10 cellular contexts compared by ENCODE assay signal in genomic region chr4:173527103-173527876, GRCh38. TPM values are rescaled to one million over a fixed set of nuclear protein-coding genes. Genes with fewer than 3 reads are reported as not detected.
DNase-seq lines count a peak whose midpoint lies in the region; ATAC-seq and TF ChIP-seq lines count a peak whose summit lies in the region.
"Had no signal": no experiment of that assay in that cellular context is flagged by ENCODE, and none has a peak within 500 bp of the region (broad histone marks: within the 10 kb centered on the region; RNA-seq: fewer than 3 reads in every experiment).

No MANE protein-coding gene starts in this region.

- peaks cover 16% of the 10 kb centered on the region for H3K4me1 Mint-ChIP-seq in activated T-helper 1 cell treated with anti-CD3 and anti-CD28 coated beads, Interleukin-12 subunit alpha, Interleukin-12 subunit beta, Interleukin-2, Interleukin-4 antibody, amounts not matched to agents 30 ng/mL and 10 ng/mL and 1 ng/mL, durations not matched to agents 14 hours and 24 hours and 36 hours (ENCODE audit: low read depth)
- H3K4me1 Mint-ChIP-seq in stimulated activated naive CD8-positive, alpha-beta T cell treated with anti-CD3 and anti-CD28 coated beads, Interleukin-15, amount 100 ng/mL, for 72 hours, result peaks cover 68% of the 10 kb centered on the region

- ATAC-seq in SK-N-SH treated with all-trans-retinoic acid at 6 μM for 48 hours (no peak), GM18868 (IDR thresholded peaks at IDR 0.05; ENCODE audit: unreplicated experiment) (no peak)
- ATAC-seq in stimulated activated naive CD8-positive, alpha-beta T cell treated with anti-CD3 and anti-CD28 coated beads, Interleukin-15, amount 100 ng/mL, for 72 hours, result no peak

- peaks cover 10% of the 10 kb centered on the region; the same call in 1 of the 2 replicates for H4K20me1 ChIP-seq in SK-N-SH (ENCODE audit: insufficient read depth)
- no peaks in the 10 kb centered on the region for H4K20me1 ChIP-seq in hepatocyte (ENCODE audit: insufficient read depth, poor library complexity, severe bottlenecking)

- H3K9me2 ChIP-seq in SK-N-SH (no peaks in the 10 kb centered on the region), hepatocyte (replicated peaks; ENCODE audit: insufficient read depth) (no peaks in the 10 kb centered on the region)

- H3K27ac ChIP-seq in SK-N-SH (ENCODE audit: low read depth in 2 of 2, low read length in 1 of 2) (peak overlapping the region; percentile 99), hepatocyte (peak overlapping the region; percentile 92), substantia nigra (ENCODE audit: low read depth, low read length, poor library complexity, severe bottlenecking) (no peak overlapping the region)

- intact Hi-C loops in activated T-helper 1 cell treated with anti-CD3 and anti-CD28 coated beads, Interleukin-12 subunit alpha, Interleukin-12 subunit beta, Interleukin-2, Interleukin-4 antibody, amounts not matched to agents 30 ng/mL and 10 ng/mL and 1 ng/mL, durations not matched to agents 14 hours and 24 hours and 36 hours (cut with micrococcal nuclease), result no loop called here

- H3K4me1 ChIP-seq in SK-N-SH (ENCODE audit: control insufficient read depth in 1 of 2, insufficient read depth in 2 of 2, low read depth in 1 of 2, low read length in 1 of 2) (peaks cover 3 to 10% of the 10 kb centered on the region in 2 experiments; a peak in 3 of 4 replicates), hepatocyte (ENCODE audit: insufficient read depth) (no peaks in the 10 kb centered on the region)

- POLR2A ChIA-PET in SK-N-SH (lab: Yijun Ruan, JAX), result interaction anchor here (0.8 to 11.7 kb wide), 21 partner anchors 9 to 732 kb away, joined by 3 to 160 read pairs (median 6); partner anchors contain the start of gene HMGB2

- H2AFZ ChIP-seq in SK-N-SH (ENCODE audit: low read depth) (no peak overlapping the region), hepatocyte (peak overlapping the region; percentile 12)

- H3K27me3 Mint-ChIP-seq in activated T-helper 1 cell treated with anti-CD3 and anti-CD28 coated beads, Interleukin-12 subunit alpha, Interleukin-12 subunit beta, Interleukin-2, Interleukin-4 antibody, amounts not matched to agents 30 ng/mL and 10 ng/mL and 1 ng/mL, durations not matched to agents 14 hours and 24 hours and 36 hours (ENCODE audit: insufficient read depth), result peaks cover 79% of the 10 kb centered on the region
- peaks cover 98% of the 10 kb centered on the region for H3K27me3 Mint-ChIP-seq in stimulated activated naive CD8-positive, alpha-beta T cell treated with anti-CD3 and anti-CD28 coated beads, Interleukin-15, amount 100 ng/mL, for 72 hours

- H3K9me3 Mint-ChIP-seq in activated T-helper 1 cell treated with anti-CD3 and anti-CD28 coated beads, Interleukin-12 subunit alpha, Interleukin-12 subunit beta, Interleukin-2, Interleukin-4 antibody, amounts not matched to agents 30 ng/mL and 10 ng/mL and 1 ng/mL, durations not matched to agents 14 hours and 24 hours and 36 hours, result peaks cover 11% of the 10 kb centered on the region
- peaks cover 4 to 24% of the 10 kb centered on the region in 2 donors for H3K9me3 Mint-ChIP-seq in stimulated activated naive CD8-positive, alpha-beta T cell treated with anti-CD3 and anti-CD28 coated beads, Interleukin-15, amount 100 ng/mL, for 72 hours

- peak overlapping the region; percentile 61 to 92 for H3K4me3 ChIP-seq in SK-N-SH (ENCODE audit: low read depth in 2 of 2, low read length in 1 of 2)
- peak overlapping the region; percentile 41 for H3K4me3 ChIP-seq in hepatocyte

- H3K9ac ChIP-seq in SK-N-SH, result peak overlapping the region; percentile 95

- peak overlapping the region; percentile 52 for H3K27ac Mint-ChIP-seq in activated T-helper 1 cell treated with anti-CD3 and anti-CD28 coated beads, Interleukin-12 subunit alpha, Interleukin-12 subunit beta, Interleukin-2, Interleukin-4 antibody, amounts not matched to agents 30 ng/mL and 10 ng/mL and 1 ng/mL, durations not matched to agents 14 hours and 24 hours and 36 hours
- H3K27ac Mint-ChIP-seq in stimulated activated naive CD8-positive, alpha-beta T cell treated with anti-CD3 and anti-CD28 coated beads, Interleukin-15, amount 100 ng/mL, for 72 hours, result peak overlapping the region in 1 of 2 donors; percentile 1

- no peak for TF ChIP-seq CTCF in SK-N-SH (IDR thresholded peaks at IDR 0.05)
- TF ChIP-seq CTCF in hepatocyte (IDR thresholded peaks at IDR 0.05; ENCODE audit: poor library complexity), result no peak

- CTCF ChIA-PET in SK-N-SH (lab: Yijun Ruan, JAX), result interaction anchor here (1.0 to 2.6 kb wide), 6 partner anchors 9 to 483 kb away, joined by 3 to 20 read pairs (median 4); no protein-coding TSS in a partner anchor

- no peaks in the 10 kb centered on the region for H3K9me3 ChIP-seq in SK-N-SH
- H3K9me3 ChIP-seq in hepatocyte (ENCODE audit: low read depth), result no peaks in the 10 kb centered on the region

- 4% methylated on average over 30 of the region's 42 CpGs for WGBS in SK-N-SH (ENCODE audit: low lambda C conversion rate)
- 6% methylated on average over 41 of the region's 42 CpGs for WGBS in hepatocyte (ENCODE audit: low lambda C conversion rate, missing lambda C conversion rate)

- no peak for TF ChIP-seq EP300 in SK-N-SH (IDR thresholded peaks at IDR 0.05; ENCODE audit: borderline replicate concordance in 1 of 2, low read depth in 1 of 2, low read length in 1 of 2)

- no peak for TF ChIP-seq RAD21 in SK-N-SH (IDR thresholded peaks at IDR 0.05; ENCODE audit: low read length)

- H3K36me3 Mint-ChIP-seq in activated T-helper 1 cell treated with anti-CD3 and anti-CD28 coated beads, Interleukin-12 subunit alpha, Interleukin-12 subunit beta, Interleukin-2, Interleukin-4 antibody, amounts not matched to agents 30 ng/mL and 10 ng/mL and 1 ng/mL, durations not matched to agents 14 hours and 24 hours and 36 hours (ENCODE audit: low read depth), result peaks cover 11% of the 10 kb centered on the region

- H3K36me3 ChIP-seq in SK-N-SH (replicated peaks in 1 of 2; ENCODE audit: control insufficient read depth in 1 of 2, insufficient read depth in 2 of 2, low read length in 1 of 2) (peaks cover 34 to 42% of the 10 kb centered on the region in 2 experiments), hepatocyte (replicated peaks; ENCODE audit: insufficient read depth, low read depth) (no peaks in the 10 kb centered on the region)

- H3K4me3 Mint-ChIP-seq in activated T-helper 1 cell treated with anti-CD3 and anti-CD28 coated beads, Interleukin-12 subunit alpha, Interleukin-12 subunit beta, Interleukin-2, Interleukin-4 antibody, amounts not matched to agents 30 ng/mL and 10 ng/mL and 1 ng/mL, durations not matched to agents 14 hours and 24 hours and 36 hours, result no peak overlapping the region
- peak overlapping the region; percentile 16 to 29 for H3K4me3 Mint-ChIP-seq in stimulated activated naive CD8-positive, alpha-beta T cell treated with anti-CD3 and anti-CD28 coated beads, Interleukin-15, amount 100 ng/mL, for 72 hours

- H3K27me3 ChIP-seq in SK-N-SH (ENCODE audit: insufficient read depth) (no peaks in the 10 kb centered on the region), hepatocyte (peaks cover 81% of the 10 kb centered on the region)

- peaks cover 34% of the 10 kb centered on the region for H3F3A ChIP-seq in SK-N-SH (replicated peaks; ENCODE audit: insufficient read depth)

- H3K79me2 ChIP-seq in SK-N-SH (ENCODE audit: insufficient read depth) (peaks cover 93% of the 10 kb centered on the region), hepatocyte (peaks cover 76% of the 10 kb centered on the region)

- no peak for DNase-seq in SK-N-SH
- DNase-seq in activated T-helper 1 cell treated with anti-CD3 and anti-CD28 coated beads, Interleukin-12 subunit alpha, Interleukin-12 subunit beta, Interleukin-2, Interleukin-4 antibody, amounts not matched to agents 30 ng/mL and 10 ng/mL and 1 ng/mL, durations not matched to agents 14 hours and 24 hours and 36 hours (ENCODE audit: low spot score), result no peak
- DNase-seq in hepatocyte (ENCODE audit: low spot score), result no peak
- DNase-seq in stimulated activated naive CD8-positive, alpha-beta T cell treated with anti-CD3 and anti-CD28 coated beads, Interleukin-15, amount 100 ng/mL, for 72 hours, result no peak
- DNase-seq in substantia nigra (lab: John Stamatoyannopoulos, UW), result no peak
- no peak for DNase-seq in activated gamma-delta T cell (lab: John Stamatoyannopoulos, UW)
- DNase-seq: kidney, NCI-H1436 had no signal

- H3K4me2 ChIP-seq in SK-N-SH (peak overlapping the region; percentile 96), hepatocyte (peak overlapping the region; percentile 77)

TF ChIP-seq in SK-N-SH, 30 proteins besides CTCF, POLR2A, EP300 and RAD21:
- TF ChIP-seq NFIC (IDR thresholded peaks at IDR 0.05; ENCODE audit: borderline replicate concordance) (no peak), SIN3A (IDR thresholded peaks at IDR 0.05; ENCODE audit: borderline replicate concordance, low read depth, low read length) (peak; percentile 40; the same call in 1 of the 2 replicates), MXI1 (IDR thresholded peaks at IDR 0.05; ENCODE audit: low read depth, low read length) (0 out of 2 replicates have a peak, but pooled peaks have one; percentile 31)

TF ChIP-seq in SK-N-SH treated with all-trans-retinoic acid at 6 μM for 48 hours, 23 proteins besides CTCF, POLR2A, EP300 and RAD21 (continues in another document):
- TF ChIP-seq ISL1 (CRISPR knock-in tag; IDR thresholded peaks at IDR 0.05) (no peak), CSDC2 (CRISPR knock-in tag; IDR thresholded peaks at IDR 0.05) (no peak), TOX (CRISPR knock-in tag; IDR thresholded peaks at IDR 0.05; ENCODE audit: borderline replicate concordance) (no peak), ZNF70 (CRISPR knock-in tag; IDR thresholded peaks at IDR 0.05) (no peak), CSRNP3 (CRISPR knock-in tag; IDR thresholded peaks at IDR 0.05) (no peak), PPARA (CRISPR knock-in tag; IDR thresholded peaks at IDR 0.05; ENCODE audit: borderline replicate concordance) (no peak)

RNA-seq across cellular contexts. Expression of gene HAND2, which starts 2.7 kb away (rescaled TPM):
- 94.2 and 106 TPM in 2 replicates for polyA plus RNA-seq in SK-N-SH (2012; rRNA removed)
- 129 and 139 TPM in 2 replicates for polyA plus RNA-seq in SK-N-SH (2012; cell fraction: cytosol; rRNA removed)
- polyA plus RNA-seq in SK-N-SH (2012; cell fraction: nucleus; rRNA removed), result 96.3 and 128 TPM in 2 replicates
- total RNA-seq in activated T-helper 1 cell treated with anti-CD3 and anti-CD28 coated beads, Interleukin-12 subunit alpha, Interleukin-12 subunit beta, Interleukin-2, Interleukin-4 antibody, amounts not matched to agents 30 ng/mL and 10 ng/mL and 1 ng/mL, durations not matched to agents 14 hours and 24 hours and 36 hours, result not detected in 2 replicates
- total RNA-seq in hepatocyte, result 67.9 and 69.7 TPM in 2 replicates
- polyA plus RNA-seq in hepatocyte, result 141 and 152 TPM in 2 replicates

Comparison
In these comparisons a context has a peak if more than half of its experiments do, and no peak if none do; other contexts are left out.
1. RNA of gene HAND2, which starts 2.7 kb away (total RNA-seq): 67.9 to 69.7 TPM in hepatocyte; not detected in activated T-helper 1 cell treated with anti-CD3 and anti-CD28 coated beads, Interleukin-12 subunit alpha, Interleukin-12 subunit beta, Interleukin-2, Interleukin-4 antibody, amounts not matched to agents 30 ng/mL and 10 ng/mL and 1 ng/mL, durations not matched to agents 14 hours and 24 hours and 36 hours; every median in the first group is over 10 times any median in the second.